ENCODE assay signal across 13 cellular contexts in the genomic region with DNA sequence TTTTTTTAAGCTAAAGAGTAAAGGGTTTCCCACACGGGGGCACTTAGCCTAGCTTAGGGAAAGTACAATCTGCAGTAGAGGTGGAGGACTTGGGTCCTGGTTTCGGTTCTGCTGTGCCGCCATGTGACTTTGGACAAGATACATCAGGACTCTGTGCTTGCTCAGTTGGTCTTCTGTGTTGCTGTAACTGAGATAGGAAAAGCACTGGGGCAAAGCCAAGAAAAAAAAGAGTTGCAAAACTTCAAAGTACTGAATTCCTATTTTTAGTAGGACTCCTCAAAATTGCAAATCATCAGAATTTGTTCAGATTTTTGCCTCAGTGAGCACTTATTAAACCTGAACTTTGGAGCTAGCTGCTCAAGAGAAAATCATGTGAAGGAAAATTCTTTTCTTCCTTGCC. TPM values are rescaled to one million over a fixed set of nuclear protein-coding genes. Genes with fewer than 3 reads are reported as not detected.
DNase-seq lines count a peak whose midpoint lies in the region; ATAC-seq and TF ChIP-seq lines count a peak whose summit lies in the region.
"Had no signal": no experiment of that assay in that cellular context is flagged by ENCODE, and none has a peak within 500 bp of the region (broad histone marks: within the 10 kb centered on the region; RNA-seq: fewer than 3 reads in every experiment).

No MANE protein-coding gene starts in this region.

- no peaks in the 10 kb centered on the region for H3K27me3 ChIP-seq in upper lobe of left lung
- H3K27me3 ChIP-seq in A673 (replicated peaks; ENCODE audit: insufficient read depth, low read depth, low read length, poor library complexity), result no peaks in the 10 kb centered on the region

- peak; percentile 43 to 90 for ATAC-seq in upper lobe of left lung (ENCODE audit: low FRiP score in 2 of 2)
- no peak for ATAC-seq in GM21576 (IDR thresholded peaks at IDR 0.05; ENCODE audit: unreplicated experiment)
- no peak for ATAC-seq in HG03280 (IDR thresholded peaks at IDR 0.05; ENCODE audit: unreplicated experiment)
- ATAC-seq: T-helper 17 cell had no signal

- H3K36me3 ChIP-seq in upper lobe of left lung (no peaks in the 10 kb centered on the region), A673 (ENCODE audit: insufficient read depth, low read length, poor library complexity, severe bottlenecking) (no peaks in the 10 kb centered on the region)

- no peaks in the 10 kb centered on the region for H3K36me3 Mint-ChIP-seq in activated CD4-positive, alpha-beta T cell treated with anti-CD3 and anti-CD28 coated beads, Interleukin-2, amount 10 ng/mL, durations not matched to agents 24 days and 14 days (ENCODE audit: low read depth)
- H3K36me3 Mint-ChIP-seq in dendritic cell treated with granulocyte-macrophage colony-stimulating factor and Interleukin-4, amounts not matched to agents 40 ng/mL and 50 ng/mL, for 4 days (ENCODE audit: low read depth), result no peaks in the 10 kb centered on the region
- H3K36me3 Mint-ChIP-seq: IgD-negative memory B cell had no signal

- peak; percentile 52 for DNase-seq in activated CD4-positive, alpha-beta T cell treated with anti-CD3 and anti-CD28 coated beads, Interleukin-2, amount 10 ng/mL, durations not matched to agents 24 days and 14 days
- DNase-seq in activated CD4-positive, alpha-beta T cell treated with anti-CD3 and anti-CD28 coated beads for 4 hours, result no peak
- DNase-seq in medulla oblongata (ENCODE audit: extremely low spot score), result peak; percentile 87
- peak in 1 of 2 donors; percentile 59 for DNase-seq in upper lobe of left lung
- no peak for DNase-seq in A673 (ENCODE audit: low spot score)
- DNase-seq: NCI-H510A treated with DMSO at 0.1 percent for 48 hours; stimulated activated CD4-positive, alpha-beta T cell treated with anti-CD3 and anti-CD28 coated beads, Interleukin-4, amount 100 ng/mL, for 24 hours; T-helper 17 cell; trophoblast cell had no signal

- no peaks in the 10 kb centered on the region for H3K9me3 Mint-ChIP-seq in activated CD4-positive, alpha-beta T cell treated with anti-CD3 and anti-CD28 coated beads, Interleukin-2, amount 10 ng/mL, durations not matched to agents 24 days and 14 days
- no peaks in the 10 kb centered on the region for H3K9me3 Mint-ChIP-seq in dendritic cell treated with granulocyte-macrophage colony-stimulating factor and Interleukin-4, amounts not matched to agents 40 ng/mL and 50 ng/mL, for 4 days
- H3K9me3 Mint-ChIP-seq: IgD-negative memory B cell had no signal

- H3K27ac ChIP-seq in upper lobe of left lung (peak overlapping the region; percentile 13 to 53 (median 32)), A673 (ENCODE audit: low read depth, low read length, poor library complexity, severe bottlenecking) (no peak overlapping the region)

- H3K27me3 Mint-ChIP-seq in activated CD4-positive, alpha-beta T cell treated with anti-CD3 and anti-CD28 coated beads, Interleukin-2, amount 10 ng/mL, durations not matched to agents 24 days and 14 days, result peaks cover 21% of the 10 kb centered on the region
- H3K27me3 Mint-ChIP-seq in dendritic cell treated with granulocyte-macrophage colony-stimulating factor and Interleukin-4, amounts not matched to agents 40 ng/mL and 50 ng/mL, for 4 days, result no peaks in the 10 kb centered on the region
- H3K27me3 Mint-ChIP-seq: IgD-negative memory B cell, T-helper 17 cell had no signal

- TF ChIP-seq CTCF in upper lobe of left lung (IDR thresholded peaks at IDR 0.05) (no peak), A673 (conservative IDR thresholded peaks at IDR 0.05; ENCODE audit: low read depth, low read length) (no peak)

- WGBS in upper lobe of left lung, 2 donors, result 44 to 48% methylated on average over 3 of the region's 3 CpGs

- CTCF ChIA-PET in A673 (lab: Charles Lee), result no interaction called here

- H3K4me1 ChIP-seq in upper lobe of left lung (peaks cover 0 to 4% (median 0%) of the 10 kb centered on the region in 4 donors), A673 (ENCODE audit: insufficient read depth, low read length, poor library complexity, severe bottlenecking) (no peaks in the 10 kb centered on the region)

- no peak overlapping the region for H3K4me3 Mint-ChIP-seq in activated CD4-positive, alpha-beta T cell treated with anti-CD3 and anti-CD28 coated beads, Interleukin-2, amount 10 ng/mL, durations not matched to agents 24 days and 14 days
- peak overlapping the region; percentile 23 for H3K4me3 Mint-ChIP-seq in dendritic cell treated with granulocyte-macrophage colony-stimulating factor and Interleukin-4, amounts not matched to agents 40 ng/mL and 50 ng/mL, for 4 days
- H3K4me3 Mint-ChIP-seq: IgD-negative memory B cell, T-helper 17 cell had no signal

- H3K4me3 ChIP-seq in upper lobe of left lung (peak overlapping the region in 1 of 4 donors; percentile 5), A673 (ENCODE audit: low read depth, low read length, poor library complexity, severe bottlenecking) (no peak overlapping the region)

- TF ChIP-seq POLR2A in upper lobe of left lung (IDR thresholded peaks at IDR 0.05), result no peak

- no peak overlapping the region for H3K27ac Mint-ChIP-seq in activated CD4-positive, alpha-beta T cell treated with anti-CD3 and anti-CD28 coated beads, Interleukin-2, amount 10 ng/mL, durations not matched to agents 24 days and 14 days
- H3K27ac Mint-ChIP-seq in dendritic cell treated with granulocyte-macrophage colony-stimulating factor and Interleukin-4, amounts not matched to agents 40 ng/mL and 50 ng/mL, for 4 days, result peak overlapping the region; percentile 80
- H3K27ac Mint-ChIP-seq: IgD-negative memory B cell, T-helper 17 cell had no signal

- POLR2A ChIA-PET in A673 (lab: Charles Lee; ENCODE audit: low non-redundant PET), result no interaction called here

- H3K4me1 Mint-ChIP-seq in activated CD4-positive, alpha-beta T cell treated with anti-CD3 and anti-CD28 coated beads, Interleukin-2, amount 10 ng/mL, durations not matched to agents 24 days and 14 days, result peaks cover 2% of the 10 kb centered on the region
- peaks cover 77% of the 10 kb centered on the region for H3K4me1 Mint-ChIP-seq in dendritic cell treated with granulocyte-macrophage colony-stimulating factor and Interleukin-4, amounts not matched to agents 40 ng/mL and 50 ng/mL, for 4 days (ENCODE audit: low read depth)
- H3K4me1 Mint-ChIP-seq: T-helper 17 cell had no signal

- no peak for TF ChIP-seq EP300 in upper lobe of left lung (IDR thresholded peaks at IDR 0.05)

- H3K9me3 ChIP-seq in upper lobe of left lung, result no peaks in the 10 kb centered on the region
- H3K9me3 ChIP-seq in A673 (ENCODE audit: low read depth, low read length, poor library complexity, severe bottlenecking), result no peaks in the 10 kb centered on the region

- intact Hi-C loops in activated CD4-positive, alpha-beta T cell treated with anti-CD3 and anti-CD28 coated beads, Interleukin-2, amount 10 ng/mL, durations not matched to agents 24 days and 14 days (cut with micrococcal nuclease), result no loop called here
- intact Hi-C loops in dendritic cell treated with granulocyte-macrophage colony-stimulating factor and Interleukin-4, amounts not matched to agents 40 ng/mL and 50 ng/mL, for 4 days (cut with micrococcal nuclease), result loop anchor here (5.0 kb wide), 1 partner anchor 111 kb away; no protein-coding TSS in a partner anchor
- intact Hi-C loops in A673 (cut with micrococcal nuclease; ENCODE audit: unreplicated experiment), result no loop called here

- no TSS peak for BruUV-seq in A673 (replicated peaks; lab: Mats Ljungman, UMichigan)

RNA-seq across cellular contexts. Expression of a gene that starts 6.9 kb away (rescaled TPM):
- total RNA-seq in activated CD4-positive, alpha-beta T cell treated with anti-CD3 and anti-CD28 coated beads, Interleukin-2, amount 10 ng/mL, durations not matched to agents 24 days and 14 days, result 21.2 and 21.3 TPM in 2 replicates
- total RNA-seq in upper lobe of left lung (10 to 100 TPM; 18.8 to 47.7 (median 23.5) TPM), A673 (2021) (8.1 and 16.0 TPM in 2 replicates)

Comparison
In these comparisons a context has a peak if more than half of its experiments do, and no peak if none do; other contexts are left out.
1. DNase-seq: peak in activated CD4-positive, alpha-beta T cell treated with anti-CD3 and anti-CD28 coated beads, Interleukin-2, amount 10 ng/mL, durations not matched to agents 24 days and 14 days (single experiment) and medulla oblongata (single experiment); none in activated CD4-positive, alpha-beta T cell treated with anti-CD3 and anti-CD28 coated beads for 4 hours (0 of 2) and A673 (single experiment).
2. ATAC-seq: peak in upper lobe of left lung (2 of 2); none in GM21576 (single experiment) and HG03280 (single experiment).